ENCODE assay signal across 8 cellular contexts in the genomic region with DNA sequence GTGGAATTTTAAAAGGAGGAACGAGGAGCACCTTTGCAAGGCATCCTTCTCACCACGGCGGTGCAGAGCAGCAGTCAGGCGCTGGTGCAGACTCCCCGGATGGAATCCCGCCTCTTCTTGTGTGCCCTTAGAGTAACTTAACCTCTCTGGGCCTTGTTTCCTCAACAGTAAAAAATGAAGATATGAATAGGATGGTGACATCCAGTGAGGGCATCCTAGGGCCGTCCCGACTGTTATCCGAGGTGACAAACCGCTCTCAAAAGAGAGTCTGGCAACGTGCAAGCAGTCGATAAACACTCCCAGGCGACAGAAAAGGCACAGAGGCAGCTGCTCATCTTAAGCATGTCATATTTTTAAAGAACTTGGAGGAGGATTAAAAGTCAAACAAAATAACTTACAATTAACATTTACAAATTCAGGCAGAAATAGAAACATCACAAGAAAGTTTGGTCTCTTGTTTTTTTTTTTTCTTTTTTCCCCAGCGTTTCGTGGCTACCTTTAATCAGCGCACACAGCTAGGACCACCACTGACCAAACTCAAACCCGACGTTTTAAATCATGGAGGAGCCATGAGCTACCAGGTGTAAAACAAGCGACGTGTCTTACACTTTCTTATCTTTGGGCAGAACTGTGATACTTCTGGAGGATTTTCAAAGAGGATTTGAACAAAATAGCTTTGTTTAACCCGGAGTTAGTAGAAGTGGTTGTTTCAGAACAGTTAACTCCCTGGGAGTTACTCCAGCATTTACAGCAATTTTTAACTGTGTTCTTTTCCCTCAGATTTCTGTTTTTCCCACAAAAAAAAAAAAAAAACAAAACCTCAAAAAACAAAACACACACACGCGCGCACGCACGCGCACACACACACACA. TPM values are rescaled to one million over a fixed set of nuclear protein-coding genes. Genes with fewer than 3 reads are reported as not detected.
DNase-seq lines count a peak whose midpoint lies in the region; ATAC-seq, FAIRE-seq and TF ChIP-seq lines count a peak whose summit lies in the region.

No MANE protein-coding gene starts in this region.

- intact Hi-C loops in endothelial cell of umbilical vein (cut with micrococcal nuclease) = loop anchor here (1.0 to 5.0 kb wide), 4 partner anchors 29 to 128 kb away; no protein-coding TSS in a partner anchor

- H3K9me3 ChIP-seq in T-helper 17 cell (ENCODE audit: control insufficient read depth, low read length, poor library complexity, severe bottlenecking) = no peaks in the 10 kb centered on the region
- H3K9me3 ChIP-seq in endothelial cell of umbilical vein (replicated peaks; ENCODE audit: control insufficient read depth, insufficient read depth, low read length) = no peaks in the 10 kb centered on the region

- no peak for ATAC-seq in T-helper 17 cell

- H3K27ac ChIP-seq in endothelial cell of umbilical vein (ENCODE audit: insufficient read depth, low read depth, low read length) (no peak overlapping the region), rectal smooth muscle tissue (ENCODE audit: low read depth, low read length) (peak overlapping the region; percentile 31)

- H3K4me1 ChIP-seq in endothelial cell of umbilical vein (ENCODE audit: control insufficient read depth, extremely low read depth, insufficient read depth, low read length) = peaks cover 13% of the 10 kb centered on the region
- H3K4me1 ChIP-seq in rectal smooth muscle tissue (ENCODE audit: control insufficient read depth, insufficient read depth, low read length) = no peaks in the 10 kb centered on the region

- dilution Hi-C loops in endothelial cell of umbilical vein (cut with MboI; ENCODE audit: extremely low pct_ligation_motif_present, low sequenced_read_pairs) = no loop called here

- no peaks in the 10 kb centered on the region for H3K27me3 Mint-ChIP-seq in T-helper 17 cell

- no peaks in the 10 kb centered on the region for H4K20me1 ChIP-seq in endothelial cell of umbilical vein (replicated peaks; ENCODE audit: control insufficient read depth, extremely low read depth, insufficient read depth, low read length)

- H3K4me3 ChIP-seq in endothelial cell of umbilical vein (replicated peaks in 1 of 3; ENCODE audit: insufficient read depth in 1 of 3, low read depth in 1 of 3, low read length in 3 of 3) = no peak overlapping the region
- H3K4me3 ChIP-seq in rectal smooth muscle tissue (ENCODE audit: low read length) = peak overlapping the region; percentile 42

- H3K79me2 ChIP-seq in endothelial cell of umbilical vein (ENCODE audit: control insufficient read depth, insufficient read depth, low read length) = no peaks in the 10 kb centered on the region

- H3K4me2 ChIP-seq in endothelial cell of umbilical vein (ENCODE audit: insufficient read depth, low read length) = peak overlapping the region; percentile 69

- H3K27me3 ChIP-seq in endothelial cell of umbilical vein (ENCODE audit: control insufficient read depth in 2 of 2, insufficient read depth in 2 of 2, low read length in 2 of 2) (peaks cover 4 to 28% of the 10 kb centered on the region in 2 experiments), rectal smooth muscle tissue (ENCODE audit: control insufficient read depth, insufficient read depth, low read length) (no peaks in the 10 kb centered on the region)

- H3K9ac ChIP-seq in endothelial cell of umbilical vein (replicated peaks; ENCODE audit: extremely low read depth, insufficient read depth, low read length) = no peak overlapping the region
- H3K9ac ChIP-seq in rectal smooth muscle tissue (ENCODE audit: low read length) = no peak overlapping the region

- POLR2A ChIA-PET in endothelial cell of umbilical vein (lab: Charles Lee) = interaction anchor here (0.7 kb wide), 1 partner anchor 17 kb away, joined by 3 read pairs; no protein-coding TSS in a partner anchor

- peak overlapping the region; percentile 98 for H3K4me3 Mint-ChIP-seq in T-helper 17 cell

- H3K27ac Mint-ChIP-seq in T-helper 17 cell = peak overlapping the region; percentile 98

- H3K4me1 Mint-ChIP-seq in T-helper 17 cell = peaks cover 57% of the 10 kb centered on the region

- TF ChIP-seq CTCF in endothelial cell of umbilical vein (IDR thresholded peaks at IDR 0.05; ENCODE audit: extremely low read depth in 1 of 2, insufficient read depth in 1 of 2, low read depth in 1 of 2, low read length in 2 of 2) = no peak

- TF ChIP-seq POLR2A in GM12892 (IDR thresholded peaks at IDR 0.05; ENCODE audit: low read depth, low read length) = no peak
- TF ChIP-seq POLR2A in endothelial cell of umbilical vein (IDR thresholded peaks at IDR 0.05; ENCODE audit: low read depth, low read length) = no peak

- FAIRE-seq in GM12892 (lab: Jason Lieb, UNC) (peak; percentile 73), endothelial cell of umbilical vein (lab: Jason Lieb, UNC) (no peak)

- no peaks in the 10 kb centered on the region for H3K9me1 ChIP-seq in endothelial cell of umbilical vein (replicated peaks; ENCODE audit: control insufficient read depth, extremely low read depth, insufficient read depth, low read length)

- H3K36me3 ChIP-seq in endothelial cell of umbilical vein (ENCODE audit: control insufficient read depth in 2 of 2, extremely low read depth in 1 of 2, insufficient read depth in 2 of 2, low read length in 2 of 2) (no peaks in the 10 kb centered on the region), rectal smooth muscle tissue (ENCODE audit: control insufficient read depth, insufficient read depth, low read length) (no peaks in the 10 kb centered on the region)

- no TSS peak for BruUV-seq in endothelial cell of umbilical vein (replicated peaks; lab: Mats Ljungman, UMichigan)

- DNase-seq in GM12892 (ENCODE audit: insufficient read length) = no peak
- peak in 1 of 3 donors; percentile 3 for DNase-seq in T-helper 17 cell
- DNase-seq in endothelial cell of umbilical vein (ENCODE audit: low read depth, low spot score) = no peak
- DNase-seq in SHP77 treated with DMSO at 0.1 percent for 48 hours (lab: John Stamatoyannopoulos, UW) = no peak
- no peak for DNase-seq in NCI-H510A treated with DMSO at 0.1 percent for 48 hours (lab: John Stamatoyannopoulos, UW)
- DNase-seq in GM03348 (ENCODE audit: low spot score) = no peak
- no peak for DNase-seq in DMS114 treated with DMSO at 0.1 percent for 48 hours (lab: John Stamatoyannopoulos, UW; ENCODE audit: unreplicated experiment)

- CTCF ChIA-PET in endothelial cell of umbilical vein (lab: Charles Lee) = interaction anchor here (0.9 to 3.2 kb wide), 6 partner anchors 9 to 327 kb away, joined by 3 to 8 read pairs (median 6); no protein-coding TSS in a partner anchor

- peaks cover 5% of the 10 kb centered on the region for H3K36me3 Mint-ChIP-seq in T-helper 17 cell (ENCODE audit: low read depth)

- no peak overlapping the region for H2AFZ ChIP-seq in endothelial cell of umbilical vein (ENCODE audit: low read depth, low read length)

TF ChIP-seq in endothelial cell of umbilical vein, 7 proteins besides CTCF, POLR2A, EP300 and RAD21:
- TF ChIP-seq FOS (IDR thresholded peaks at IDR 0.05; ENCODE audit: borderline replicate concordance, insufficient read depth, low read length) (no peak), GATA2 (IDR thresholded peaks at IDR 0.05; ENCODE audit: insufficient read depth, insufficient read length, low read depth, low read length) (no peak), EZH2 (IDR thresholded peaks at IDR 0.05; ENCODE audit: borderline replicate concordance, low read depth, low read length, severe bottlenecking) (no peak), POLR2AphosphoS5 (IDR thresholded peaks at IDR 0.05; ENCODE audit: insufficient read depth, low read depth, low read length) (no peak), JUN (IDR thresholded peaks at IDR 0.05; ENCODE audit: borderline replicate concordance, insufficient read depth, insufficient read length, low read depth) (no peak), MYC (IDR thresholded peaks at IDR 0.05; ENCODE audit: low read depth, low read length) (no peak)
- TF ChIP-seq, protein P1, sequence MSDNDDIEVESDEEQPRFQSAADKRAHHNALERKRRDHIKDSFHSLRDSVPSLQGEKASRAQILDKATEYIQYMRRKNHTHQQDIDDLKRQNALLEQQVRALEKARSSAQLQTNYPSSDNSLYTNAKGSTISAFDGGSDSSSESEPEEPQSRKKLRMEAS (IDR thresholded peaks at IDR 0.05; ENCODE audit: insufficient read depth, insufficient read length) = no peak
TF ChIP-seq in endothelial cell of umbilical vein: peak in this region for 0.

RNA-seq across cellular contexts. Expression of a gene that starts 2.1 kb away (rescaled TPM):
- 26.6 TPM for polyA plus RNA-seq in GM12892 (2012; ENCODE audit: missing spikeins)
- total RNA-seq in T-helper 17 cell = 100 to 1,000 TPM in 1 of 2 donors, 10 to 100 TPM in 1; 97.7 to 127 TPM
- 1.7 and 4.0 TPM in 2 replicates for total RNA-seq in endothelial cell of umbilical vein
- polyA plus RNA-seq in endothelial cell of umbilical vein = 2.0 and 2.3 TPM in 2 replicates
- 1.8 TPM in 2 replicates for polyA plus RNA-seq in endothelial cell of umbilical vein (2011; cell fraction: cytosol; rRNA removed)
- 3.1 and 3.2 TPM in 2 replicates for polyA plus RNA-seq in endothelial cell of umbilical vein (2011; cell fraction: nucleus; rRNA removed)
- 4.0 and 4.3 TPM in 2 replicates for polyA plus RNA-seq in endothelial cell of umbilical vein (2012)
- polyA minus RNA-seq in endothelial cell of umbilical vein = 2.4 and 4.9 TPM in 2 replicates
- 17.2 TPM for polyA minus RNA-seq in endothelial cell of umbilical vein (2011; cell fraction: cytosol; rRNA and poly(A)+ RNA removed)
- polyA minus RNA-seq in endothelial cell of umbilical vein (2011; cell fraction: nucleus; rRNA and poly(A)+ RNA removed) = 5.4 and 6.6 TPM in 2 replicates

Comparison
In these comparisons a context has a peak if more than half of its experiments do, and no peak if none do; other contexts are left out.
1. RNA of a gene that starts 2.1 kb away (total RNA-seq): 97.7 to 127 TPM in T-helper 17 cell; 1.7 to 4.0 TPM in endothelial cell of umbilical vein; every median in the first group is over 10 times any median in the second.